8 cellular contexts compared by ENCODE assay signal in genomic region chr10:78973901-78974408, GRCh38.
A peak's percentile ranks its signal among the peaks of the same experiment; 100 is the strongest.
DNase-seq lines count a peak whose midpoint lies in the region; ATAC-seq and TF ChIP-seq lines count a peak whose summit lies in the region.

No MANE protein-coding gene starts in this region.

- H3K27me3 ChIP-seq in duodenal mucosa (ENCODE audit: control insufficient read depth in 1 of 2, insufficient read depth in 2 of 2, low read length in 2 of 2): no peaks in the 10 kb centered on the region

- peak overlapping the region; percentile 59 for H3K27ac ChIP-seq in duodenal mucosa (ENCODE audit: low read depth, low read length)

- peak overlapping the region; percentile 98 for H3K27ac Mint-ChIP-seq in WTC11

- POLR2A ChIA-PET in WTC11 (lab: Charles Lee): interaction anchor here (0.6 to 1.8 kb wide), 7 partner anchors 9 to 384 kb away, joined by 4 to 8 read pairs (median 4); no protein-coding TSS in a partner anchor

- peak overlapping the region; percentile 75 for H3K4me3 Mint-ChIP-seq in WTC11

- TF ChIP-seq CTCF in WTC11 (IDR thresholded peaks at IDR 0.05) (no peak), lower leg skin (IDR thresholded peaks at IDR 0.05) (no peak)

- no peaks in the 10 kb centered on the region for H3K9me3 Mint-ChIP-seq in WTC11

- intact Hi-C loops in lower leg skin (cut with DNase I; ENCODE audit: low total_unique reads): no loop called here

- no peaks in the 10 kb centered on the region; the same call in 1 of the 2 replicates for H3K27me3 Mint-ChIP-seq in WTC11 (ENCODE audit: low read depth)

- H3K4me3 ChIP-seq in duodenal mucosa (ENCODE audit: low read depth in 1 of 2, low read length in 2 of 2): peak overlapping the region; percentile 49 to 55
- H3K4me3 ChIP-seq in lower leg skin (ENCODE audit: low read depth, poor library complexity, severe bottlenecking): peak overlapping the region; percentile 4

- peaks cover 39% of the 10 kb centered on the region for H3K4me1 Mint-ChIP-seq in WTC11

- peak; percentile 20 for DNase-seq in stimulated activated CD8-positive, alpha-beta memory T cell treated with anti-CD3 and anti-CD28 coated beads, Interleukin-12 subunit alpha, Interleukin-12 subunit beta, amount 100 ng/mL, for 1 hour (ENCODE audit: low read depth)
- no peak for DNase-seq in stimulated activated CD8-positive, alpha-beta memory T cell treated with anti-CD3 and anti-CD28 coated beads, Interleukin-4, amount 100 ng/mL, for 48 hours
- DNase-seq in NCI-H2081 treated with DMSO at 0.1 percent for 48 hours (lab: John Stamatoyannopoulos, UW): peak; percentile 74
- peak; percentile 82 for DNase-seq in WTC11 (ENCODE audit: low spot score)
- DNase-seq in lower leg skin (ENCODE audit: low spot score in 2 of 2): peak; percentile 81 to 92
- DNase-seq in stimulated activated CD4-positive, alpha-beta T cell treated with anti-CD3 and anti-CD28 coated beads, Interleukin-4, amount 100 ng/mL, for 48 hours (ENCODE audit: low read depth in 2 of 2): peak; percentile 33 to 38

- ATAC-seq in HG03045 (IDR thresholded peaks at IDR 0.05; ENCODE audit: unreplicated experiment) (peak; percentile 45), WTC11 (peak; percentile 70)

- H3K36me3 ChIP-seq in duodenal mucosa (ENCODE audit: control insufficient read depth in 1 of 2, insufficient read depth in 2 of 2, low read length in 2 of 2): no peaks in the 10 kb centered on the region

- WGBS in lower leg skin, 2 donors: 0 to 1% methylated on average over 10 to 19 of the region's 41 CpGs

- peaks cover 25 to 26% of the 10 kb centered on the region in 2 donors for H3K4me1 ChIP-seq in duodenal mucosa (ENCODE audit: control insufficient read depth in 1 of 2, insufficient read depth in 2 of 2, low read length in 2 of 2)

- H3K9ac ChIP-seq in duodenal mucosa (ENCODE audit: low read depth in 1 of 2, low read length in 2 of 2): peak overlapping the region; percentile 45 to 48

- CTCF ChIA-PET in WTC11 (lab: Charles Lee): interaction anchor here (0.5 to 3.7 kb wide), 24 partner anchors 10 to 965 kb away, joined by 3 to 51 read pairs (median 4); partner anchors contain the start of gene ZMIZ1

- TF ChIP-seq POLR2A in lower leg skin (IDR thresholded peaks at IDR 0.05): no peak

- no peaks in the 10 kb centered on the region for H3K36me3 Mint-ChIP-seq in WTC11

- H3K9me3 ChIP-seq in duodenal mucosa (ENCODE audit: control insufficient read depth in 1 of 2, low read length in 2 of 2): no peaks in the 10 kb centered on the region

TF ChIP-seq in WTC11, 78 proteins besides CTCF, POLR2A, EP300 and RAD21:
- TF ChIP-seq MAX (CRISPR knock-in tag; IDR thresholded peaks at IDR 0.05): no peak
- no peak for TF ChIP-seq ZNF317 (CRISPR knock-in tag; IDR thresholded peaks at IDR 0.05; ENCODE audit: borderline replicate concordance, low read depth)
- no peak for TF ChIP-seq PRDM15 (CRISPR knock-in tag; IDR thresholded peaks at IDR 0.05)
- TF ChIP-seq FOXP4 (CRISPR knock-in tag; IDR thresholded peaks at IDR 0.05): 0 out of 2 replicates have a peak, but pooled peaks have one; percentile 21
- TF ChIP-seq ZSCAN18 (CRISPR knock-in tag; IDR thresholded peaks at IDR 0.05): no peak
- no peak for TF ChIP-seq AR (CRISPR knock-in tag; IDR thresholded peaks at IDR 0.05)
- no peak for TF ChIP-seq NR2C2 (CRISPR knock-in tag; IDR thresholded peaks at IDR 0.05)
- TF ChIP-seq FOXK1 (CRISPR knock-in tag; IDR thresholded peaks at IDR 0.05): 0 out of 2 replicates have a peak, but pooled peaks have one; percentile 24
- TF ChIP-seq FOXJ3 (CRISPR knock-in tag; IDR thresholded peaks at IDR 0.05; ENCODE audit: borderline replicate concordance): no peak
- TF ChIP-seq MXD4 (CRISPR knock-in tag; IDR thresholded peaks at IDR 0.05; ENCODE audit: borderline replicate concordance): no peak
- no peak for TF ChIP-seq ZNF416 (CRISPR knock-in tag; IDR thresholded peaks at IDR 0.05)
